23 cellular contexts compared by ENCODE assay signal in genomic region chr12:16407332-16407731, GRCh38. TPM values are rescaled to one million over a fixed set of nuclear protein-coding genes. Genes with fewer than 3 reads are reported as not detected.
"Had no signal": no experiment of that assay in that cellular context is flagged by ENCODE, and none has a peak within 500 bp of the region (broad histone marks: within the 10 kb centered on the region; RNA-seq: fewer than 3 reads in every experiment).

No MANE protein-coding gene starts in this region.

- H3K4me3 Mint-ChIP-seq: activated CD4-positive, alpha-beta memory T cell treated with anti-CD3 and anti-CD28 coated beads for 36 hours; activated CD4-positive, alpha-beta T cell treated with anti-CD3 and anti-CD28 coated beads, Interleukin-2, amount 10 ng/mL, durations not matched to agents 7 days and 5 days; activated naive CD4-positive, alpha-beta T cell treated with anti-CD3 and anti-CD28 coated beads, Interleukin-2, amount 10 ng/mL, durations not matched to agents 7 days and 5 days; activated naive CD8-positive, alpha-beta T cell treated with anti-CD3 and anti-CD28 coated beads for 36 hours; activated T-cell treated with anti-CD3 and anti-CD28 coated beads, Interleukin-2, amount 50 U/mL, for 72 hours; T-cell had no signal

- H3K27ac Mint-ChIP-seq: activated CD4-positive, alpha-beta memory T cell treated with anti-CD3 and anti-CD28 coated beads for 36 hours; activated CD4-positive, alpha-beta T cell treated with anti-CD3 and anti-CD28 coated beads, Interleukin-2, amount 10 ng/mL, durations not matched to agents 7 days and 5 days; activated naive CD4-positive, alpha-beta T cell treated with anti-CD3 and anti-CD28 coated beads, Interleukin-2, amount 10 ng/mL, durations not matched to agents 7 days and 5 days; activated naive CD8-positive, alpha-beta T cell treated with anti-CD3 and anti-CD28 coated beads for 36 hours; activated T-cell treated with anti-CD3 and anti-CD28 coated beads, Interleukin-2, amount 50 U/mL, for 72 hours; activated T-helper 2 cell treated with anti-CD3 and anti-CD28 coated beads, Interferon-gamma antibody, Interleukin-2, Interleukin-4, amounts not matched to agents 10 μg/mL and 5 μg/mL and 100 μg/mL, durations not matched to agents 14 hours and 24 hours and 36 hours; T-cell had no signal

- DNase-seq: activated CD4-positive, alpha-beta memory T cell treated with anti-CD3 and anti-CD28 coated beads for 36 hours; activated CD4-positive, alpha-beta T cell treated with anti-CD3 and anti-CD28 coated beads, Interleukin-2, amount 10 ng/mL, durations not matched to agents 7 days and 5 days; activated CD4-positive, CD25-positive, alpha-beta regulatory T cell; activated CD8-positive, alpha-beta memory T cell treated with anti-CD3 and anti-CD28 coated beads for 24 hours; activated gamma-delta T cell treated with Interleukin-2 at 50 U/mL for 16 hours; activated naive CD4-positive, alpha-beta T cell treated with anti-CD3 and anti-CD28 coated beads, Interleukin-2, amount 10 ng/mL, durations not matched to agents 7 days and 5 days; activated naive CD8-positive, alpha-beta T cell treated with anti-CD3 and anti-CD28 coated beads for 36 hours; activated T-cell treated with anti-CD3 and anti-CD28 coated beads, Interleukin-2, amount 50 U/mL, for 72 hours; cerebellar nuclear complex; colonic mucosa; Karpas-422; MM.1S; NCI-H1105; NCI-H1436; NCI-H1694 treated with DMSO at 0.1 percent for 48 hours; NCI-H2029 treated with DMSO at 0.1 percent for 48 hours; NCI-H345; NCI-H510A; SHP77; T-cell; T-helper 2 cell; T1000 had no signal

- H3K4me1 Mint-ChIP-seq: activated CD4-positive, alpha-beta T cell treated with anti-CD3 and anti-CD28 coated beads, Interleukin-2, amount 10 ng/mL, durations not matched to agents 7 days and 5 days; activated naive CD4-positive, alpha-beta T cell treated with anti-CD3 and anti-CD28 coated beads, Interleukin-2, amount 10 ng/mL, durations not matched to agents 7 days and 5 days; activated naive CD8-positive, alpha-beta T cell treated with anti-CD3 and anti-CD28 coated beads for 36 hours; T-cell had no signal

- H3K36me3 Mint-ChIP-seq: activated CD4-positive, alpha-beta memory T cell treated with anti-CD3 and anti-CD28 coated beads for 36 hours; activated naive CD4-positive, alpha-beta T cell treated with anti-CD3 and anti-CD28 coated beads, Interleukin-2, amount 10 ng/mL, durations not matched to agents 7 days and 5 days; activated naive CD8-positive, alpha-beta T cell treated with anti-CD3 and anti-CD28 coated beads for 36 hours; T-cell had no signal

- H3K27me3 Mint-ChIP-seq: activated CD4-positive, alpha-beta memory T cell treated with anti-CD3 and anti-CD28 coated beads for 36 hours; activated CD4-positive, alpha-beta T cell treated with anti-CD3 and anti-CD28 coated beads, Interleukin-2, amount 10 ng/mL, durations not matched to agents 7 days and 5 days; activated naive CD4-positive, alpha-beta T cell treated with anti-CD3 and anti-CD28 coated beads, Interleukin-2, amount 10 ng/mL, durations not matched to agents 7 days and 5 days; activated naive CD8-positive, alpha-beta T cell treated with anti-CD3 and anti-CD28 coated beads for 36 hours; T-cell had no signal

- ATAC-seq: activated T-cell treated with anti-CD3 and anti-CD28 coated beads, Interleukin-2, amount 50 U/mL, for 72 hours; T-cell had no signal

RNA-seq across cellular contexts. Expression of gene MGST1, which starts 59.9 kb away (rescaled TPM):
- total RNA-seq: activated CD4-positive, alpha-beta memory T cell treated with anti-CD3 and anti-CD28 coated beads for 36 hours; activated CD4-positive, alpha-beta T cell treated with anti-CD3 and anti-CD28 coated beads, Interleukin-2, amount 10 ng/mL, durations not matched to agents 7 days and 5 days; activated naive CD8-positive, alpha-beta T cell treated with anti-CD3 and anti-CD28 coated beads for 36 hours; activated T-cell treated with anti-CD3 and anti-CD28 coated beads, Interleukin-2, amount 50 U/mL, for 72 hours had no signal
